In the genomic region with DNA sequence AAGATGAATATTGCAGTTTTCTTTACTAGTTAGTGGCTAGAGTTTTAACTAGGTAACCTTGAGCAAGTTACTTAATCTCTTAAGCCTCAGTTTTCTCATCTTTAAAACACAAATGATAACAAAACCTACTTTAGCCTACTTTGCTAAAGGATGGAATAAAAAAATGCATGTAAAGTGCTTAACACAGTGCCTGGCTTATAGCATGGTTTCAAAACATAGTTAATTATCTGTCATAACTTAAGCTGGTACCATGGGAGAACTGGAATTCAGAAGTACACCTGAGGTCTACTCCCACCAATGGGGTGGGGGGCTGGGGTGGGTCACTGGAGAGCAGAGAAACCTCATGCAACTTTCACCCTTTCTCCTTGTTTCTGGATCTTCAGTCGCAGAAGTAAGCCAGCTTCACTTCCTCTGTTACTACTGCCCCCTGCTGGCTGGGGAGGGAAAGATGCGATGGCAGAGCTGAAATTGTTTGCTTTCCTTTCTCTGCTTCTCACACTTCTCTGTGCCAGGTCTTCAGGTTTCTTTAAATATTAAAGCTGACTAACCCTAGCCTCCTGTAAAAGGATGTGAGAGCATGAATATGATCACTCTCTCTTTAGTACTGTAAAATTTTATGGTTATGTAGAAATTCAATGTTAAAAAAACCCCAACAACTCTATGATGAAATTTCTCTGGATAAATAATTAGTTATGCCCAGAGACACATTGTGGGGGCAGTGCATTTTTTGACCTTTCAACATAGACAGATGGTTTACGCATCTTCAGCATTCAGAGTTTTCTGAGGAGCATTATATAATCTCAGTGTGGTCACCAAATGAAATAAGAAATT, we compare ENCODE assay signal across 8 cellular contexts.
DNase-seq lines count a peak whose midpoint lies in the region; ATAC-seq, FAIRE-seq and TF ChIP-seq lines count a peak whose summit lies in the region.

No MANE protein-coding gene starts in this region.

- no peak overlapping the region for H3K4me2 ChIP-seq in endothelial cell of umbilical vein (ENCODE audit: insufficient read depth, low read length)

- H3K4me3 ChIP-seq in endothelial cell of umbilical vein (replicated peaks in 1 of 3; ENCODE audit: insufficient read depth in 1 of 3, low read depth in 1 of 3, low read length in 3 of 3), result no peak overlapping the region

- CTCF ChIA-PET in endothelial cell of umbilical vein (lab: Charles Lee), result interaction anchor here (0.6 to 5.9 kb wide), 87 partner anchors 10 to 1252 kb away, joined by 3 to 136 read pairs (median 5); a partner anchor contains a TSS

- FAIRE-seq in endothelial cell of umbilical vein (lab: Jason Lieb, UNC), result peak; percentile 78

- H3K9me3 ChIP-seq in endothelial cell of umbilical vein (replicated peaks; ENCODE audit: control insufficient read depth, insufficient read depth, low read length), result no peaks in the 10 kb centered on the region

- no peaks in the 10 kb centered on the region for H3K9me1 ChIP-seq in endothelial cell of umbilical vein (replicated peaks; ENCODE audit: control insufficient read depth, extremely low read depth, insufficient read depth, low read length)

- TF ChIP-seq CTCF in endothelial cell of umbilical vein (IDR thresholded peaks at IDR 0.05; ENCODE audit: extremely low read depth in 1 of 2, insufficient read depth in 1 of 2, low read depth in 1 of 2, low read length in 2 of 2), result peak; percentile 74 to 86

- H3K27me3 ChIP-seq in endothelial cell of umbilical vein (ENCODE audit: control insufficient read depth in 2 of 2, insufficient read depth in 2 of 2, low read length in 2 of 2), result peaks cover 0 to 1% of the 10 kb centered on the region in 2 experiments

- H3K79me2 ChIP-seq in endothelial cell of umbilical vein (ENCODE audit: control insufficient read depth, insufficient read depth, low read length), result no peaks in the 10 kb centered on the region

- BruUV-seq in endothelial cell of umbilical vein (replicated peaks; lab: Mats Ljungman, UMichigan), result no TSS peak

- H4K20me1 ChIP-seq in endothelial cell of umbilical vein (replicated peaks; ENCODE audit: control insufficient read depth, extremely low read depth, insufficient read depth, low read length), result no peaks in the 10 kb centered on the region

- POLR2A ChIA-PET in endothelial cell of umbilical vein (lab: Charles Lee), result no interaction called here

- ATAC-seq in HG03108 (IDR thresholded peaks at IDR 0.05; ENCODE audit: unreplicated experiment), result peak; percentile 45

- no peaks in the 10 kb centered on the region for H3K36me3 ChIP-seq in endothelial cell of umbilical vein (ENCODE audit: control insufficient read depth in 2 of 2, extremely low read depth in 1 of 2, insufficient read depth in 2 of 2, low read length in 2 of 2)

- H2AFZ ChIP-seq in endothelial cell of umbilical vein (ENCODE audit: low read depth, low read length), result no peak overlapping the region

- no peaks in the 10 kb centered on the region for H3K4me1 ChIP-seq in endothelial cell of umbilical vein (ENCODE audit: control insufficient read depth, extremely low read depth, insufficient read depth, low read length)

- intact Hi-C loops in endothelial cell of umbilical vein (cut with micrococcal nuclease), result loop anchor here (1.0 to 10.0 kb wide), 9 partner anchors 116 to 1251 kb away; no protein-coding TSS in a partner anchor

- H3K27ac ChIP-seq in endothelial cell of umbilical vein (ENCODE audit: insufficient read depth, low read depth, low read length), result no peak overlapping the region

- peak; percentile 82 for DNase-seq in SIG-M5 treated with dmso at 0.1 percent for 504 hours (lab: John Stamatoyannopoulos, UW; ENCODE audit: unreplicated experiment)
- DNase-seq in SIG-M5 (lab: John Stamatoyannopoulos, UW), result no peak
- DNase-seq in NCI-H69 (lab: John Stamatoyannopoulos, UW), result peak; percentile 80
- peak; percentile 11 to 41 for DNase-seq in activated CD8-positive, alpha-beta memory T cell treated with anti-CD3 and anti-CD28 coated beads for 1 hour (ENCODE audit: extremely low read depth in 1 of 2, low read depth in 1 of 2)
- peak; percentile 82 for DNase-seq in endothelial cell of umbilical vein (ENCODE audit: low read depth, low spot score)
- DNase-seq in mucosa of gallbladder (ENCODE audit: low spot score), result peak; percentile 78
- peak; percentile 46 for DNase-seq in stimulated activated CD8-positive, alpha-beta memory T cell treated with anti-CD3 and anti-CD28 coated beads, Interleukin-4, amount 100 ng/mL, for 24 hours (ENCODE audit: low read depth)

- dilution Hi-C loops in endothelial cell of umbilical vein (cut with MboI; ENCODE audit: extremely low pct_ligation_motif_present, low sequenced_read_pairs), result no loop called here

- H3K9ac ChIP-seq in endothelial cell of umbilical vein (replicated peaks; ENCODE audit: extremely low read depth, insufficient read depth, low read length), result no peak overlapping the region

- no peak for TF ChIP-seq POLR2A in endothelial cell of umbilical vein (IDR thresholded peaks at IDR 0.05; ENCODE audit: low read depth, low read length)

TF ChIP-seq in endothelial cell of umbilical vein, 7 proteins besides CTCF, POLR2A, EP300 and RAD21:
- TF ChIP-seq, protein P1, sequence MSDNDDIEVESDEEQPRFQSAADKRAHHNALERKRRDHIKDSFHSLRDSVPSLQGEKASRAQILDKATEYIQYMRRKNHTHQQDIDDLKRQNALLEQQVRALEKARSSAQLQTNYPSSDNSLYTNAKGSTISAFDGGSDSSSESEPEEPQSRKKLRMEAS (IDR thresholded peaks at IDR 0.05; ENCODE audit: insufficient read depth, insufficient read length), result no peak
- TF ChIP-seq POLR2AphosphoS5 (IDR thresholded peaks at IDR 0.05; ENCODE audit: insufficient read depth, low read depth, low read length) (no peak), JUN (IDR thresholded peaks at IDR 0.05; ENCODE audit: borderline replicate concordance, insufficient read depth, insufficient read length, low read depth) (no peak), FOS (IDR thresholded peaks at IDR 0.05; ENCODE audit: borderline replicate concordance, insufficient read depth, low read length) (no peak), MYC (IDR thresholded peaks at IDR 0.05; ENCODE audit: low read depth, low read length) (no peak), EZH2 (IDR thresholded peaks at IDR 0.05; ENCODE audit: borderline replicate concordance, low read depth, low read length, severe bottlenecking) (no peak), GATA2 (IDR thresholded peaks at IDR 0.05; ENCODE audit: insufficient read depth, insufficient read length, low read depth, low read length) (no peak)
TF ChIP-seq in endothelial cell of umbilical vein: peak in this region for 0.
